Comparison of ENCODE assay signal across 1 cellular context in the genomic region with DNA sequence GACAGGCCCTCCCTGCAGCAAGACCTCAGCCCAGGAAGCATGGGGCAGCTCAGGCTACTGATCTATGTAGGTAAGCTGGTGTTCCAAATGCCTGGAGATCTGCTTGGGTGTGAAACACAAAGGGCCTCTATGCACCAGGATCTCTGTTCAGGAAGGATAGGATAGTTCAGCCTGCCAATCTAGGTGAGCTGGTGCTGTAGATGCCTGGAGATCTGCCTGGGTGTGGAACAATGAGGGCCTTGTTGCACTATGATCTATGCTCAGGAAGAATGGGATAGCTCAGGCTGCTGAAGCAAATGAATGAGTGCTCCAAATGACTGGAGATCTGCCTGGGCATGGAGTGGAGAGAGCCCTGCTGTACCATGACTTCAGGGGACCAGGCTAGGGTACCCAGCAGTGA.
TF ChIP-seq lines count a peak whose summit lies in the region.

No MANE protein-coding gene starts in this region.

TF ChIP-seq in H1, 55 proteins besides CTCF, POLR2A, EP300 and RAD21:
- TF ChIP-seq POLR2AphosphoS5 (IDR thresholded peaks at IDR 0.05; ENCODE audit: low read depth, low read length), result no peak
- TF ChIP-seq, protein P1, sequence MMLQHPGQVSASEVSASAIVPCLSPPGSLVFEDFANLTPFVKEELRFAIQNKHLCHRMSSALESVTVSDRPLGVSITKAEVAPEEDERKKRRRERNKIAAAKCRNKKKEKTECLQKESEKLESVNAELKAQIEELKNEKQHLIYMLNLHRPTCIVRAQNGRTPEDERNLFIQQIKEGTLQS (IDR thresholded peaks at IDR 0.05; ENCODE audit: insufficient read depth, low read depth, low read length), result no peak
- no peak for TF ChIP-seq CBX5 (IDR thresholded peaks at IDR 0.05; ENCODE audit: low read depth, low read length)
- no peak for TF ChIP-seq MAFK (IDR thresholded peaks at IDR 0.05; ENCODE audit: low read depth, low read length)
- TF ChIP-seq RBBP5 (IDR thresholded peaks at IDR 0.05; ENCODE audit: borderline replicate concordance, low read depth, low read length), result no peak
- TF ChIP-seq NANOG (IDR thresholded peaks at IDR 0.05; ENCODE audit: insufficient read depth, low read depth, low read length, poor library complexity, severe bottlenecking), result no peak
- no peak for TF ChIP-seq BCL11A (IDR thresholded peaks at IDR 0.05; ENCODE audit: low read depth in 2 of 2, low read length in 2 of 2)
- TF ChIP-seq, protein P2, sequence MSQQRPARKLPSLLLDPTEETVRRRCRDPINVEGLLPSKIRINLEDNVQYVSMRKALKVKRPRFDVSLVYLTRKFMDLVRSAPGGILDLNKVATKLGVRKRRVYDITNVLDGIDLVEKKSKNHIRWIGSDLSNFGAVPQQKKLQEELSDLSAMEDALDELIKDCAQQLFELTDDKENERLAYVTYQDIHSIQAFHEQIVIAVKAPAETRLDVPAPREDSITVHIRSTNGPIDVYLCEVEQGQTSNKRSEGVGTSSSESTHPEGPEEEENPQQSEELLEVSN (IDR thresholded peaks at IDR 0.05), result no peak
- no peak for TF ChIP-seq SIN3A (conservative IDR thresholded peaks at IDR 0.05 in 1 of 2, IDR thresholded peaks at IDR 0.05 in 1 of 2; ENCODE audit: low read depth in 1 of 2, low read length in 2 of 2)
- no peak for TF ChIP-seq RFX5 (IDR thresholded peaks at IDR 0.05; ENCODE audit: borderline replicate concordance, low read depth, low read length)
- TF ChIP-seq RXRA (IDR thresholded peaks at IDR 0.05; ENCODE audit: insufficient read depth, low read depth, low read length), result no peak
- no peak for TF ChIP-seq JUND (IDR thresholded peaks at IDR 0.05; ENCODE audit: low read length)
TF ChIP-seq in H1: peak in this region for 0.
